30 cellular contexts compared by ENCODE assay signal in genomic region chr2:181419124-181419855, GRCh38. TPM values are rescaled to one million over a fixed set of nuclear protein-coding genes. Genes with fewer than 3 reads are reported as not detected.
DNase-seq lines count a peak whose midpoint lies in the region; ATAC-seq and TF ChIP-seq lines count a peak whose summit lies in the region.
"Had no signal": no experiment of that assay in that cellular context is flagged by ENCODE, and none has a peak within 500 bp of the region (broad histone marks: within the 10 kb centered on the region; RNA-seq: fewer than 3 reads in every experiment).

No MANE protein-coding gene starts in this region.

- DNase-seq in CD1c-positive myeloid dendritic cell (ENCODE audit: extremely low spot score) (peak; percentile 73), Karpas-422 (peak; percentile 80), endodermal cell (no peak), anterior cingulate cortex (lab: John Stamatoyannopoulos, UW) (no peak), posterior cingulate gyrus (no peak), nucleus accumbens (lab: John Stamatoyannopoulos, UW) (no peak)
- DNase-seq: activated CD4-positive, alpha-beta T cell treated with anti-CD3 and anti-CD28 coated beads for 4 hours; activated naive CD4-positive, alpha-beta T cell treated with anti-CD3 and anti-CD28 coated beads, Interleukin-2, amount 10 ng/mL, durations not matched to agents 7 days and 5 days; activated T-cell treated with anti-CD3 and anti-CD28 coated beads, Interleukin-2, amount 50 U/mL, for 48 hours; CD4-positive, alpha-beta T cell; HFFc6; IMR-90; left ventricle myocardium superior; MM.1S; NCI-H1694; NCI-H2171 treated with DMSO at 0.1 percent for 48 hours; NCI-H524 treated with DMSO at 0.1 percent for 48 hours; nephron progenitor cell; right cardiac atrium; stimulated activated CD4-positive, alpha-beta T cell treated with anti-CD3 and anti-CD28 coated beads, Interleukin-12 subunit alpha, Interleukin-12 subunit beta, amount 100 ng/mL, for 4 hours; stimulated activated CD4-positive, alpha-beta T cell treated with anti-CD3 and anti-CD28 coated beads, Interleukin-4, amount 100 ng/mL, for 4 hours; stimulated activated naive CD8-positive, alpha-beta T cell treated with anti-CD3 and anti-CD28 coated beads, Interleukin-15, amount 100 ng/mL, for 72 hours; T-cell; tibial artery had no signal

- intact Hi-C loops in posterior cingulate gyrus (cut with DNase I): no loop called here

- H3K27me3 Mint-ChIP-seq in endodermal cell (ENCODE audit: insufficient read depth): no peaks in the 10 kb centered on the region
- H3K27me3 Mint-ChIP-seq: activated naive CD4-positive, alpha-beta T cell treated with anti-CD3 and anti-CD28 coated beads, Interleukin-2, amount 10 ng/mL, durations not matched to agents 7 days and 5 days; CD4-positive, alpha-beta T cell; stimulated activated naive CD8-positive, alpha-beta T cell treated with anti-CD3 and anti-CD28 coated beads, Interleukin-15, amount 100 ng/mL, for 72 hours; T-cell had no signal

- H3K9ac ChIP-seq in Karpas-422 (ENCODE audit: low read length) (peak overlapping the region; percentile 62), SU-DHL-6 (ENCODE audit: low read length) (no peak overlapping the region), endodermal cell (ENCODE audit: extremely low read depth, low read length, poor library complexity, severe bottlenecking) (no peak overlapping the region)
- H3K9ac ChIP-seq: parathyroid adenoma had no signal

- H2AFZ ChIP-seq in Karpas-422 (ENCODE audit: low read length) (peak overlapping the region; percentile 86), SU-DHL-6 (ENCODE audit: low read depth, low read length, severe bottlenecking) (peak overlapping the region; percentile 28)
- H2AFZ ChIP-seq: GM23338, parathyroid adenoma had no signal

- TF ChIP-seq CTCF in SU-DHL-6 (IDR thresholded peaks at IDR 0.05; ENCODE audit: insufficient read depth, low read length, poor library complexity, severe bottlenecking) (no peak), endodermal cell (conservative IDR thresholded peaks at IDR 0.05) (no peak)

- H3K36me3 ChIP-seq in Karpas-422 (ENCODE audit: insufficient read depth, low read length) (no peaks in the 10 kb centered on the region), SU-DHL-6 (ENCODE audit: low read length) (no peaks in the 10 kb centered on the region), endodermal cell (ENCODE audit: control insufficient read depth, insufficient read depth, low read length) (no peaks in the 10 kb centered on the region)
- H3K36me3 ChIP-seq: gastroesophageal sphincter, tibial artery had no signal

- no peak overlapping the region for H3K27ac Mint-ChIP-seq in endodermal cell
- H3K27ac Mint-ChIP-seq: activated naive CD4-positive, alpha-beta T cell treated with anti-CD3 and anti-CD28 coated beads, Interleukin-2, amount 10 ng/mL, durations not matched to agents 7 days and 5 days; CD4-positive, alpha-beta T cell; GM23338; HFFc6; nephron progenitor cell had no signal

- peak overlapping the region; percentile 97 for H3K27ac ChIP-seq in Karpas-422 (ENCODE audit: low read length)
- no peak overlapping the region for H3K27ac ChIP-seq in SU-DHL-6 (ENCODE audit: low read depth, low read length)
- H3K27ac ChIP-seq in endodermal cell (ENCODE audit: low read depth, low read length): no peak overlapping the region
- H3K27ac ChIP-seq: coronary artery, gastroesophageal sphincter, parathyroid adenoma, tibial artery had no signal

- no peak overlapping the region for H3K4me3 Mint-ChIP-seq in endodermal cell
- H3K4me3 Mint-ChIP-seq: activated naive CD4-positive, alpha-beta T cell treated with anti-CD3 and anti-CD28 coated beads, Interleukin-2, amount 10 ng/mL, durations not matched to agents 7 days and 5 days; CD4-positive, alpha-beta T cell; GM23338; HFFc6; nephron progenitor cell; stimulated activated naive CD8-positive, alpha-beta T cell treated with anti-CD3 and anti-CD28 coated beads, Interleukin-15, amount 100 ng/mL, for 72 hours; T-cell had no signal

- peaks cover 31% of the 10 kb centered on the region for H3K4me1 Mint-ChIP-seq in endodermal cell
- H3K4me1 Mint-ChIP-seq: nephron progenitor cell had no signal

- peak overlapping the region; percentile 71 for H3K4me2 ChIP-seq in Karpas-422 (ENCODE audit: low read depth, low read length, poor library complexity, severe bottlenecking)
- H3K4me2 ChIP-seq in SU-DHL-6 (ENCODE audit: low read depth, low read length, poor library complexity, severe bottlenecking): no peak overlapping the region
- H3K4me2 ChIP-seq: GM23338 had no signal

- peaks cover 13% of the 10 kb centered on the region for H3K9me3 Mint-ChIP-seq in endodermal cell

- H4K20me1 ChIP-seq in Karpas-422 (ENCODE audit: insufficient read depth, low read depth, low read length) (no peaks in the 10 kb centered on the region), SU-DHL-6 (ENCODE audit: low read depth, low read length) (no peaks in the 10 kb centered on the region)

- ATAC-seq in GM18861 (IDR thresholded peaks at IDR 0.05; ENCODE audit: unreplicated experiment): no peak
- ATAC-seq: gastroesophageal sphincter, GM23338, left ventricle myocardium superior, right cardiac atrium, T-cell had no signal

- H3F3A ChIP-seq in SU-DHL-6 (ENCODE audit: insufficient read depth): no peaks in the 10 kb centered on the region

- H3K4me3 ChIP-seq in Karpas-422 (ENCODE audit: low read length) (peak overlapping the region; percentile 11; the same call in 1 of the 2 replicates), SU-DHL-6 (ENCODE audit: insufficient read depth, low read length, poor library complexity, severe bottlenecking) (no peak overlapping the region), endodermal cell (ENCODE audit: low read length) (peak overlapping the region; percentile 10)
- H3K4me3 ChIP-seq: coronary artery, gastroesophageal sphincter, GM23338, tibial artery had no signal

- H3K27me3 ChIP-seq in Karpas-422 (ENCODE audit: low read length): no peaks in the 10 kb centered on the region
- no peaks in the 10 kb centered on the region for H3K27me3 ChIP-seq in SU-DHL-6 (ENCODE audit: low read length)
- H3K27me3 ChIP-seq in endodermal cell (ENCODE audit: control insufficient read depth, insufficient read depth, low read length, poor library complexity, severe bottlenecking): no peaks in the 10 kb centered on the region
- H3K27me3 ChIP-seq: gastroesophageal sphincter, tibial artery had no signal

- H3K9me3 ChIP-seq in Karpas-422 (ENCODE audit: low read length) (no peaks in the 10 kb centered on the region), SU-DHL-6 (ENCODE audit: insufficient read depth, low read length) (no peaks in the 10 kb centered on the region), endodermal cell (ENCODE audit: control insufficient read depth, low read length) (peaks cover 8% of the 10 kb centered on the region)
- H3K9me3 ChIP-seq: gastroesophageal sphincter, tibial artery had no signal

- H3K4me1 ChIP-seq in Karpas-422 (ENCODE audit: low read length): peaks cover 69% of the 10 kb centered on the region
- H3K4me1 ChIP-seq in endodermal cell (ENCODE audit: control insufficient read depth, insufficient read depth, low read length): peaks cover 6% of the 10 kb centered on the region
- H3K4me1 ChIP-seq: gastroesophageal sphincter, parathyroid adenoma, tibial artery had no signal

- WGBS in endodermal cell (ENCODE audit: insufficient coverage in 1 of 2, insufficient read length in 1 of 2), 2 experiments: 96 to 97% methylated on average over 5 to 8 of the region's 8 CpGs

- H3K9me2 ChIP-seq in Karpas-422 (replicated peaks; ENCODE audit: insufficient read depth, low read length) (no peaks in the 10 kb centered on the region), SU-DHL-6 (replicated peaks; ENCODE audit: insufficient read depth, low read length) (no peaks in the 10 kb centered on the region)

- H3K79me2 ChIP-seq in Karpas-422 (ENCODE audit: low read length) (peaks cover 6% of the 10 kb centered on the region; the same call in 1 of the 2 replicates), SU-DHL-6 (ENCODE audit: insufficient read depth, low read length) (no peaks in the 10 kb centered on the region)
- H3K79me2 ChIP-seq: parathyroid adenoma had no signal

- H3K36me3 Mint-ChIP-seq in endodermal cell (ENCODE audit: low read depth): peaks cover 2% of the 10 kb centered on the region

RNA-seq across cellular contexts. Expression of gene ITGA4, which starts 37.9 kb away (rescaled TPM):
- total RNA-seq in Karpas-422 (2014; rRNA removed; shearing (Covaris generic); ENCODE audit: low replicate concordance): 176 and 244 TPM in 2 replicates
- total RNA-seq in endodermal cell: 1 to 10 TPM; 1.3 to 2.4 TPM
- 6.3 TPM for polyA plus RNA-seq in endodermal cell (2013, experiment 1 of 2)
- polyA plus RNA-seq in endodermal cell (2013, experiment 2 of 2): 7.1 TPM

Comparison
In these comparisons a context has a peak if more than half of its experiments do, and no peak if none do; other contexts are left out.
1. DNase-seq: peak in CD1c-positive myeloid dendritic cell (single experiment) and Karpas-422 (single experiment); none in endodermal cell (single experiment), anterior cingulate cortex (0 of 58), posterior cingulate gyrus (0 of 10) and nucleus accumbens (0 of 56).
2. RNA of gene ITGA4, which starts 37.9 kb away (total RNA-seq): 176 to 244 TPM in Karpas-422; 1.3 to 2.4 TPM in endodermal cell; every median in the first group is over 10 times any median in the second.